ENCODE assay signal across 13 cellular contexts in genomic region chr11:20070459-20070858, GRCh38.
DNase-seq lines count a peak whose midpoint lies in the region; ATAC-seq, FAIRE-seq and TF ChIP-seq lines count a peak whose summit lies in the region.
"Had no signal": no experiment of that assay in that cellular context is flagged by ENCODE, and none has a peak within 500 bp of the region (broad histone marks: within the 10 kb centered on the region; RNA-seq: fewer than 3 reads in every experiment).

No MANE protein-coding gene starts in this region.

- in situ Hi-C loops in HepG2 (cut with HindIII; ENCODE audit: extremely low pct_ligation_motif_present, low pct_unique_long_range_greater_than_20kb): no loop called here

- peak; percentile 88 for ATAC-seq in PC-3
- ATAC-seq in HepG2: no peak
- no peak for ATAC-seq in HG03135 (IDR thresholded peaks at IDR 0.05; ENCODE audit: unreplicated experiment)
- ATAC-seq in HG03460 (IDR thresholded peaks at IDR 0.05; ENCODE audit: unreplicated experiment): no peak
- ATAC-seq: K562 had no signal

- no peaks in the 10 kb centered on the region for H3F3A ChIP-seq in PC-3 (ENCODE audit: low read length, unreplicated experiment)

- no peaks in the 10 kb centered on the region for H3K9me2 ChIP-seq in PC-3 (replicated peaks; ENCODE audit: low read length)

- H3K9me3 ChIP-seq in PC-3 (ENCODE audit: low read length): no peaks in the 10 kb centered on the region
- H3K9me3 ChIP-seq in HepG2 (ENCODE audit: low read length): no peaks in the 10 kb centered on the region

- CTCF ChIA-PET in PC-3 (lab: Charles Lee): interaction anchor here (0.6 kb wide), 1 partner anchor 65 kb away, joined by 3 read pairs; no protein-coding TSS in a partner anchor
- CTCF ChIA-PET in HepG2 (lab: Yijun Ruan, JAX; ENCODE audit: low intra/inter-chr PET ratio, low total read pairs): no interaction called here

- no peak for FAIRE-seq in HepG2 (lab: Jason Lieb, UNC)
- FAIRE-seq: K562 had no signal

- POLR2A ChIA-PET in PC-3 (lab: Charles Lee; ENCODE audit: unreplicated experiment): interaction anchor here (0.6 kb wide), 1 partner anchor 118 kb away, joined by 3 read pairs; no protein-coding TSS in a partner anchor
- POLR2A ChIA-PET in HepG2 (lab: Yijun Ruan, JAX): no interaction called here

- BruUV-seq in PC-3 (replicated peaks; lab: Mats Ljungman, UMichigan) (no TSS peak), HepG2 (replicated peaks; lab: Mats Ljungman, UMichigan) (no TSS peak)

- H3K36me3 ChIP-seq in PC-3 (ENCODE audit: low read depth, low read length) (peaks cover 5% of the 10 kb centered on the region), HepG2 (replicated peaks in 1 of 2; ENCODE audit: control insufficient read depth in 1 of 2, insufficient read depth in 2 of 2, low read length in 2 of 2) (peaks cover 12 to 35% of the 10 kb centered on the region in 2 experiments)

- peak; percentile 93 for DNase-seq in DMS153 treated with DMSO at 0.1 percent for 48 hours (lab: John Stamatoyannopoulos, UW; ENCODE audit: unreplicated experiment)
- peak; percentile 57 for DNase-seq in NCI-H146 treated with DMSO at 0.1 percent for 48 hours (lab: John Stamatoyannopoulos, UW; ENCODE audit: unreplicated experiment)
- peak; percentile 30 for DNase-seq in PC-3
- peak; percentile 15 for DNase-seq in HepG2 (ENCODE audit: low spot score)
- DNase-seq in NK-92 (lab: John Stamatoyannopoulos, UW; ENCODE audit: unreplicated experiment): no peak
- DNase-seq in stimulated activated CD4-positive, alpha-beta T cell treated with anti-CD3 and anti-CD28 coated beads, Interleukin-1b, Interleukin-23, amount 100 ng/mL, for 48 hours: no peak
- DNase-seq: NCI-H82; retina; stimulated activated CD4-positive, alpha-beta T cell treated with anti-CD3 and anti-CD28 coated beads, Interleukin-4, amount 100 ng/mL, for 24 hours; stimulated activated naive CD4-positive, alpha-beta T cell had no signal

- H3K27ac ChIP-seq in PC-3 (ENCODE audit: low read length) (peak overlapping the region; percentile 44), HepG2 (ENCODE audit: extremely low read length, insufficient read depth, low read length) (peak overlapping the region; percentile 13)

- intact Hi-C loops in PC-3 (cut with micrococcal nuclease) (loop anchor here (1.0 to 5.0 kb wide), 2 partner anchors 33 to 41 kb away; no protein-coding TSS in a partner anchor), HepG2 (cut with micrococcal nuclease; ENCODE audit: unreplicated experiment) (loop anchor here (5.0 kb wide), 1 partner anchor 33 kb away; no protein-coding TSS in a partner anchor)

- WGBS in HepG2 (ENCODE audit: low lambda C conversion rate): 60% methylated on average over 3 of the region's 3 CpGs

- H3K4me3 ChIP-seq in PC-3 (ENCODE audit: low read length) (no peak overlapping the region), HepG2 (replicated peaks in 1 of 3; ENCODE audit: insufficient read depth in 1 of 3, low read depth in 2 of 3, low read length in 3 of 3) (no peak overlapping the region)
- H3K4me3 ChIP-seq: K562 had no signal

- H3K27me3 ChIP-seq in PC-3 (ENCODE audit: low read length): no peaks in the 10 kb centered on the region
- no peaks in the 10 kb centered on the region for H3K27me3 ChIP-seq in HepG2 (ENCODE audit: control insufficient read depth in 1 of 2, insufficient read depth in 2 of 2, low read length in 2 of 2)

- H4K20me1 ChIP-seq in PC-3 (ENCODE audit: low read length) (no peaks in the 10 kb centered on the region), HepG2 (ENCODE audit: insufficient read depth, low read length) (no peaks in the 10 kb centered on the region)

- H3K4me2 ChIP-seq in PC-3 (ENCODE audit: low read length) (no peak overlapping the region), HepG2 (ENCODE audit: low read depth, low read length) (no peak overlapping the region)

- no peak for TF ChIP-seq RAD21 in HepG2 (CRISPR knock-in tag; IDR thresholded peaks at IDR 0.05)

- no peak overlapping the region for H2AFZ ChIP-seq in PC-3 (ENCODE audit: low read length)
- H2AFZ ChIP-seq in HepG2 (ENCODE audit: low read length): no peak overlapping the region

- H3K9ac ChIP-seq in PC-3 (ENCODE audit: low read length) (no peak overlapping the region), HepG2 (ENCODE audit: insufficient read depth, low read depth, low read length) (no peak overlapping the region)

- TF ChIP-seq POLR2A in HepG2 (IDR thresholded peaks at IDR 0.05; ENCODE audit: insufficient read depth in 1 of 2, low read depth in 2 of 2, low read length in 2 of 2): no peak

- peaks cover 4% of the 10 kb centered on the region; the same call in 1 of the 2 replicates for H3K4me1 ChIP-seq in PC-3 (ENCODE audit: insufficient read depth, low read length)
- H3K4me1 ChIP-seq in HepG2 (ENCODE audit: insufficient read depth, low read length): peaks cover 15% of the 10 kb centered on the region

- H3K79me2 ChIP-seq in PC-3 (ENCODE audit: low read length): no peaks in the 10 kb centered on the region
- no peaks in the 10 kb centered on the region for H3K79me2 ChIP-seq in HepG2 (ENCODE audit: insufficient read depth, low read length)

- TF ChIP-seq CTCF in PC-3 (conservative IDR thresholded peaks at IDR 0.05; ENCODE audit: low read depth, low read length) (no peak), HepG2 (CRISPR knock-in tag; IDR thresholded peaks at IDR 0.05) (no peak)

- no peak for TF ChIP-seq EP300 in HepG2 (IDR thresholded peaks at IDR 0.05; ENCODE audit: low read depth in 2 of 2, low read length in 2 of 2)
- TF ChIP-seq EP300 in HepG2 (CRISPR knock-in tag; IDR thresholded peaks at IDR 0.05; ENCODE audit: borderline replicate concordance): no peak

TF ChIP-seq in HepG2, 621 proteins besides CTCF, POLR2A, EP300 and RAD21:
- TF ChIP-seq SOX6 (IDR thresholded peaks at IDR 0.05) (no peak), SOX6 (CRISPR knock-in tag; IDR thresholded peaks at IDR 0.05) (peak; percentile 46; the same call in 1 of the 2 replicates), ASH2L (IDR thresholded peaks at IDR 0.05; ENCODE audit: insufficient read length, low read depth, low read length) (no peak), PHF21A (CRISPR knock-in tag; IDR thresholded peaks at IDR 0.05) (no peak), ZNF101 (CRISPR knock-in tag; IDR thresholded peaks at IDR 0.05; ENCODE audit: borderline replicate concordance, low read depth) (no peak), FOXA3 (CRISPR knock-in tag; IDR thresholded peaks at IDR 0.05) (peak; percentile 26; the same call in 1 of the 2 replicates), SOX13 (IDR thresholded peaks at IDR 0.05) (no peak), SOX13 (CRISPR knock-in tag; conservative IDR thresholded peaks at IDR 0.05 in 1 of 2, IDR thresholded peaks at IDR 0.05 in 1 of 2) (peak in 1 of 2 experiments; percentile 87; a peak in 2 of 4 replicates), RARA (CRISPR knock-in tag; IDR thresholded peaks at IDR 0.05) (0 out of 2 replicates have a peak, but pooled peaks have one; percentile 18), FOXP1 (IDR thresholded peaks at IDR 0.05) (no peak), FOXP1 (CRISPR knock-in tag; IDR thresholded peaks at IDR 0.05) (peak; percentile 53; the same call in 1 of the 2 replicates), ZNF883 (CRISPR knock-in tag; IDR thresholded peaks at IDR 0.05; ENCODE audit: not compliant biosample characterization) (no peak), BCL6 (CRISPR knock-in tag; IDR thresholded peaks at IDR 0.05) (peak; percentile 28; the same call in 1 of the 2 replicates), SOX5 (CRISPR knock-in tag; IDR thresholded peaks at IDR 0.05; ENCODE audit: borderline replicate concordance) (peak; percentile 52; the same call in 1 of the 2 replicates), SALL2 (CRISPR knock-in tag; IDR thresholded peaks at IDR 0.05) (no peak), ZBTB4 (CRISPR knock-in tag; IDR thresholded peaks at IDR 0.05; ENCODE audit: borderline replicate concordance) (no peak)
- TF ChIP-seq, protein P1, sequence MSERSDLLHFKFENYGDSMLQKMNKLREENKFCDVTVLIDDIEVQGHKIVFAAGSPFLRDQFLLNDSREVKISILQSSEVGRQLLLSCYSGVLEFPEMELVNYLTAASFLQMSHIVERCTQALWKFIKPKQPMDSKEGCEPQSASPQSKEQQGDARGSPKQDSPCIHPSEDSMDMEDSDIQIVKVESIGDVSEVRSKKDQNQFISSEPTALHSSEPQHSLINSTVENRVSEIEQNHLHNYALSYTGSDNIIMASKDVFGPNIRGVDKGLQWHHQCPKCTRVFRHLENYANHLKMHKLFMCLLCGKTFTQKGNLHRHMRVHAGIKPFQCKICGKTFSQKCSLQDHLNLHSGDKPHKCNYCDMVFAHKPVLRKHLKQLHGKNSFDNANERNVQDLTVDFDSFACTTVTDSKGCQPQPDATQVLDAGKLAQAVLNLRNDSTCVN (CRISPR knock-in tag; IDR thresholded peaks at IDR 0.05; ENCODE audit: borderline replicate concordance): 0 out of 2 replicates have a peak, but pooled peaks have one; percentile 54

Comparison
In these comparisons a context has a peak if more than half of its experiments do, and no peak if none do; other contexts are left out.
1. DNase-seq: peak in DMS153 treated with DMSO at 0.1 percent for 48 hours (single experiment), NCI-H146 treated with DMSO at 0.1 percent for 48 hours (single experiment), PC-3 (single experiment) and HepG2 (single experiment); none in NK-92 (single experiment) and stimulated activated CD4-positive, alpha-beta T cell treated with anti-CD3 and anti-CD28 coated beads, Interleukin-1b, Interleukin-23, amount 100 ng/mL, for 48 hours (single experiment).